In the genomic region with DNA sequence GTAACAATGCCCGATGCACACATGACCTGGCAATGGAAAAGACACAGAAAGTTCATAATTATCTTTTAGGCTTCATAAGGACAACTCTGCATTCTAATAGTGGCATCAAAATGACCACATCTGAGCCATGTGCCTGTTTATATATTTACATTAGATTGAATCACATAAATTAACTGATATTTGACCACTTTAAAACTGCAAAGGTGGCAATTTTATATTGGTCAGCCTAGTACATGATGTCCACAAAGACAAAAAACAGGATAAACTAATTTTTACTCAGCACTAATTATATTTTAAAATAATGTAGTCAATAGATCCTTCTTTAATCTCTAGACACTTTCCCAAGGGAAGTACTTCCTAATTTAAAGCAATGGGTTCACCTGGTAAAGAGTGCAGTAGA, we compare ENCODE assay signal across 29 cellular contexts.
"Had no signal": no experiment of that assay in that cellular context is flagged by ENCODE, and none has a peak within 500 bp of the region (broad histone marks: within the 10 kb centered on the region; RNA-seq: fewer than 3 reads in every experiment).

No MANE protein-coding gene starts in this region.

- H3K4me1 ChIP-seq: stomach, suprapubic skin, testis, thyroid gland, tibial artery, tibial nerve, transverse colon, upper lobe of left lung, upper lobe of right lung, uterus, vagina had no signal

- DNase-seq: stimulated activated CD4-positive, alpha-beta T cell treated with anti-CD3 and anti-CD28 coated beads, Interleukin-2, amount 100 ng/mL, for 48 hours; stimulated activated CD4-positive, alpha-beta T cell treated with anti-CD3 and anti-CD28 coated beads, Interleukin-4, amount 100 ng/mL, for 1 hour; stimulated activated CD4-positive, alpha-beta T cell treated with anti-CD3 and anti-CD28 coated beads, Interleukin-4, amount 100 ng/mL, for 24 hours; stimulated activated CD4-positive, alpha-beta T cell treated with anti-CD3 and anti-CD28 coated beads, Interleukin-4, amount 100 ng/mL, for 4 hours; stimulated activated CD8-positive, alpha-beta memory T cell treated with anti-CD3 and anti-CD28 coated beads, Interleukin-4, amount 100 ng/mL, for 48 hours; stimulated activated naive B cell treated with anti-CD40 and anti-IgM and Interleukin-4, amounts not matched to agents 10 μg/mL and 1 μg/mL and 100 μg/mL, for 72 hours; stimulated activated naive CD4-positive, alpha-beta T cell; stimulated activated naive CD4-positive, alpha-beta T cell treated with Interleukin-2 at 50 U/mL for 16 hours; stimulated activated naive CD8-positive, alpha-beta T cell treated with anti-CD3 and anti-CD28 coated beads, Interleukin-15, amount 100 ng/mL, for 72 hours; stimulated activated naive CD8-positive, alpha-beta T cell treated with anti-CD3 and anti-CD28 coated beads, Interleukin-15, Interleukin-2, amounts not matched to agents 100 U/mL and 50 U/mL, for 24 hours; stomach; substantia nigra; testis; thyroid gland; tibial artery; transverse colon; trophoblast cell; upper lobe of left lung; upper lobe of right lung; uterus had no signal

- H3K4me1 Mint-ChIP-seq: stimulated activated effector memory CD8-positive, alpha-beta T cell treated with anti-CD3 and anti-CD28 coated beads, Interleukin-12 subunit alpha, Interleukin-12 subunit beta, amount 100 ng/mL, for 72 hours; stimulated activated memory B cell treated with anti-CD40 and anti-IgM and Interleukin-4, amounts not matched to agents 10 μg/mL and 1 μg/mL and 100 μg/mL, for 72 hours; stimulated activated naive B cell treated with anti-CD40 and anti-IgM and Interleukin-4, amounts not matched to agents 10 μg/mL and 1 μg/mL and 100 μg/mL, for 72 hours; stimulated activated naive CD8-positive, alpha-beta T cell treated with anti-CD3 and anti-CD28 coated beads, Interleukin-15, amount 100 ng/mL, for 72 hours had no signal

- H3K9me3 ChIP-seq: stomach, suprapubic skin, testis, thoracic aorta, thyroid gland, tibial artery, tibial nerve, transverse colon, upper lobe of left lung, upper lobe of right lung, uterus, vagina had no signal

- H3K27ac Mint-ChIP-seq: stimulated activated effector memory CD8-positive, alpha-beta T cell treated with anti-CD3 and anti-CD28 coated beads, Interleukin-12 subunit alpha, Interleukin-12 subunit beta, amount 100 ng/mL, for 72 hours; stimulated activated memory B cell treated with anti-CD40 and anti-IgM and Interleukin-4, amounts not matched to agents 10 μg/mL and 1 μg/mL and 100 μg/mL, for 72 hours; stimulated activated naive B cell treated with anti-CD40 and anti-IgM and Interleukin-4, amounts not matched to agents 10 μg/mL and 1 μg/mL and 100 μg/mL, for 72 hours; stimulated activated naive CD8-positive, alpha-beta T cell treated with anti-CD3 and anti-CD28 coated beads, Interleukin-15, amount 100 ng/mL, for 72 hours; stimulated activated naive CD8-positive, alpha-beta T cell treated with anti-CD3 and anti-CD28 coated beads, Interleukin-15, Interleukin-2, amounts not matched to agents 100 ng/mL and 50 ng/mL, for 24 hours; type B pancreatic cell had no signal

- H3K27ac ChIP-seq: stomach, suprapubic skin, testis, thoracic aorta, thyroid gland, tibial artery, tibial nerve, transverse colon, upper lobe of left lung, upper lobe of right lung, uterus, vagina had no signal

- H3K4me3 Mint-ChIP-seq: stimulated activated effector memory CD8-positive, alpha-beta T cell treated with anti-CD3 and anti-CD28 coated beads, Interleukin-12 subunit alpha, Interleukin-12 subunit beta, amount 100 ng/mL, for 72 hours; stimulated activated memory B cell treated with anti-CD40 and anti-IgM and Interleukin-4, amounts not matched to agents 10 μg/mL and 1 μg/mL and 100 μg/mL, for 72 hours; stimulated activated naive B cell treated with anti-CD40 and anti-IgM and Interleukin-4, amounts not matched to agents 10 μg/mL and 1 μg/mL and 100 μg/mL, for 72 hours; stimulated activated naive CD8-positive, alpha-beta T cell treated with anti-CD3 and anti-CD28 coated beads, Interleukin-15, amount 100 ng/mL, for 72 hours; stimulated activated naive CD8-positive, alpha-beta T cell treated with anti-CD3 and anti-CD28 coated beads, Interleukin-15, Interleukin-2, amounts not matched to agents 100 ng/mL and 50 ng/mL, for 24 hours; type B pancreatic cell had no signal

- FAIRE-seq: urothelium cell line had no signal

- H3K27me3 ChIP-seq: stomach, suprapubic skin, testis, thyroid gland, tibial artery, tibial nerve, transverse colon, upper lobe of left lung, upper lobe of right lung, uterus, vagina had no signal

- H3K36me3 Mint-ChIP-seq: stimulated activated effector memory CD8-positive, alpha-beta T cell treated with anti-CD3 and anti-CD28 coated beads, Interleukin-12 subunit alpha, Interleukin-12 subunit beta, amount 100 ng/mL, for 72 hours; stimulated activated memory B cell treated with anti-CD40 and anti-IgM and Interleukin-4, amounts not matched to agents 10 μg/mL and 1 μg/mL and 100 μg/mL, for 72 hours; stimulated activated naive B cell treated with anti-CD40 and anti-IgM and Interleukin-4, amounts not matched to agents 10 μg/mL and 1 μg/mL and 100 μg/mL, for 72 hours had no signal

- H3K9me3 Mint-ChIP-seq: stimulated activated effector memory CD8-positive, alpha-beta T cell treated with anti-CD3 and anti-CD28 coated beads, Interleukin-12 subunit alpha, Interleukin-12 subunit beta, amount 100 ng/mL, for 72 hours; stimulated activated memory B cell treated with anti-CD40 and anti-IgM and Interleukin-4, amounts not matched to agents 10 μg/mL and 1 μg/mL and 100 μg/mL, for 72 hours; stimulated activated naive B cell treated with anti-CD40 and anti-IgM and Interleukin-4, amounts not matched to agents 10 μg/mL and 1 μg/mL and 100 μg/mL, for 72 hours; stimulated activated naive CD8-positive, alpha-beta T cell treated with anti-CD3 and anti-CD28 coated beads, Interleukin-15, amount 100 ng/mL, for 72 hours; stimulated activated naive CD8-positive, alpha-beta T cell treated with anti-CD3 and anti-CD28 coated beads, Interleukin-15, Interleukin-2, amounts not matched to agents 100 ng/mL and 50 ng/mL, for 24 hours; type B pancreatic cell had no signal

- H3K36me3 ChIP-seq: suprapubic skin, thyroid gland, transverse colon, uterus, vagina had no signal

- H3K4me3 ChIP-seq: stomach, suprapubic skin, testis, thoracic aorta, thyroid gland, tibial artery, tibial nerve, transverse colon, upper lobe of left lung, upper lobe of right lung, uterus, vagina had no signal

- ATAC-seq: stimulated activated effector memory CD8-positive, alpha-beta T cell treated with anti-CD3 and anti-CD28 coated beads, Interleukin-12 subunit alpha, Interleukin-12 subunit beta, amount 100 ng/mL, for 72 hours; stimulated activated memory B cell treated with anti-CD40 and anti-IgM and Interleukin-4, amounts not matched to agents 10 μg/mL and 1 μg/mL and 100 μg/mL, for 72 hours; stimulated activated naive B cell treated with anti-CD40 and anti-IgM and Interleukin-4, amounts not matched to agents 10 μg/mL and 1 μg/mL and 100 μg/mL, for 72 hours; stimulated activated naive CD8-positive, alpha-beta T cell treated with anti-CD3 and anti-CD28 coated beads, Interleukin-15, amount 100 ng/mL, for 72 hours; stimulated activated naive CD8-positive, alpha-beta T cell treated with anti-CD3 and anti-CD28 coated beads, Interleukin-15, Interleukin-2, amounts not matched to agents 100 U/mL and 50 U/mL, for 24 hours; upper lobe of right lung had no signal

- H3K27me3 Mint-ChIP-seq: type B pancreatic cell had no signal
